ENCODE assay signal across 20 cellular contexts in genomic region chr14:90308561-90308960, GRCh38. TPM values are rescaled to one million over a fixed set of nuclear protein-coding genes. Genes with fewer than 3 reads are reported as not detected.
DNase-seq lines count a peak whose midpoint lies in the region; ATAC-seq and TF ChIP-seq lines count a peak whose summit lies in the region.
"Had no signal": no experiment of that assay in that cellular context is flagged by ENCODE, and none has a peak within 500 bp of the region (broad histone marks: within the 10 kb centered on the region; RNA-seq: fewer than 3 reads in every experiment).

No MANE protein-coding gene starts in this region.

- H3K36me3 Mint-ChIP-seq in activated naive CD4-positive, alpha-beta T cell treated with anti-CD3 and anti-CD28 coated beads, Interleukin-2, amount 50 U/mL, for 24 hours, result peaks cover 20% of the 10 kb centered on the region
- peaks cover 31% of the 10 kb centered on the region for H3K36me3 Mint-ChIP-seq in progenitor cell of endocrine pancreas (ENCODE audit: insufficient read depth)
- H3K36me3 Mint-ChIP-seq in stimulated activated effector memory CD8-positive, alpha-beta T cell treated with anti-CD3 and anti-CD28 coated beads, Interleukin-12 subunit alpha, Interleukin-12 subunit beta, amount 100 ng/mL, for 72 hours, result peaks cover 86% of the 10 kb centered on the region

- H3K27me3 Mint-ChIP-seq in activated naive CD4-positive, alpha-beta T cell treated with anti-CD3 and anti-CD28 coated beads, Interleukin-2, amount 50 U/mL, for 24 hours, result no peaks in the 10 kb centered on the region
- no peaks in the 10 kb centered on the region for H3K27me3 Mint-ChIP-seq in progenitor cell of endocrine pancreas

- H3K4me3 Mint-ChIP-seq in activated naive CD4-positive, alpha-beta T cell treated with anti-CD3 and anti-CD28 coated beads, Interleukin-2, amount 50 U/mL, for 24 hours, result no peak overlapping the region
- no peak overlapping the region for H3K4me3 Mint-ChIP-seq in progenitor cell of endocrine pancreas (ENCODE audit: low read depth)
- no peak overlapping the region for H3K4me3 Mint-ChIP-seq in stimulated activated effector memory CD8-positive, alpha-beta T cell treated with anti-CD3 and anti-CD28 coated beads, Interleukin-12 subunit alpha, Interleukin-12 subunit beta, amount 100 ng/mL, for 72 hours
- H3K4me3 Mint-ChIP-seq: CD14-positive monocyte had no signal

- no peak for TF ChIP-seq CTCF in progenitor cell of endocrine pancreas (IDR thresholded peaks at IDR 0.05; ENCODE audit: unreplicated experiment)

- no peak for ATAC-seq in stimulated activated effector memory CD8-positive, alpha-beta T cell treated with anti-CD3 and anti-CD28 coated beads, Interleukin-12 subunit alpha, Interleukin-12 subunit beta, amount 100 ng/mL, for 72 hours

- peak overlapping the region; percentile 35 for H3K27ac Mint-ChIP-seq in activated naive CD4-positive, alpha-beta T cell treated with anti-CD3 and anti-CD28 coated beads, Interleukin-2, amount 50 U/mL, for 24 hours
- H3K27ac Mint-ChIP-seq in progenitor cell of endocrine pancreas, result peak overlapping the region; percentile 81
- no peak overlapping the region for H3K27ac Mint-ChIP-seq in stimulated activated effector memory CD8-positive, alpha-beta T cell treated with anti-CD3 and anti-CD28 coated beads, Interleukin-12 subunit alpha, Interleukin-12 subunit beta, amount 100 ng/mL, for 72 hours

- no peak for DNase-seq in activated naive CD4-positive, alpha-beta T cell treated with Interleukin-2 at 50 U/mL for 16 hours
- DNase-seq in globus pallidus (ENCODE audit: low spot score) (peak; percentile 73), progenitor cell of endocrine pancreas (ENCODE audit: low spot score, unreplicated experiment) (no peak), NCI-H1092 (lab: John Stamatoyannopoulos, UW) (no peak), DMS 273 treated with DMSO at 0.1 percent for 48 hours (lab: John Stamatoyannopoulos, UW) (no peak)
- DNase-seq in stimulated activated effector memory CD8-positive, alpha-beta T cell treated with anti-CD3 and anti-CD28 coated beads, Interleukin-12 subunit alpha, Interleukin-12 subunit beta, amount 100 ng/mL, for 72 hours (ENCODE audit: low spot score in 2 of 2), result no peak
- DNase-seq: 8988T, DMS53, KBM-7, MM.1S, NCI-H1048, NCI-H1436, NCI-H2029 treated with DMSO at 0.1 percent for 48 hours, NCI-H226, NCI-H510A treated with DMSO at 0.1 percent for 48 hours, NCI-H748 treated with DMSO at 0.1 percent for 48 hours, PC-9, SHP77 treated with DMSO at 0.1 percent for 48 hours had no signal

- no peaks in the 10 kb centered on the region for H3K9me3 Mint-ChIP-seq in activated naive CD4-positive, alpha-beta T cell treated with anti-CD3 and anti-CD28 coated beads, Interleukin-2, amount 50 U/mL, for 24 hours
- no peaks in the 10 kb centered on the region for H3K9me3 Mint-ChIP-seq in progenitor cell of endocrine pancreas (ENCODE audit: low read depth)
- no peaks in the 10 kb centered on the region for H3K9me3 Mint-ChIP-seq in stimulated activated effector memory CD8-positive, alpha-beta T cell treated with anti-CD3 and anti-CD28 coated beads, Interleukin-12 subunit alpha, Interleukin-12 subunit beta, amount 100 ng/mL, for 72 hours

- H3K4me1 Mint-ChIP-seq in activated naive CD4-positive, alpha-beta T cell treated with anti-CD3 and anti-CD28 coated beads, Interleukin-2, amount 50 U/mL, for 24 hours, result no peaks in the 10 kb centered on the region
- peaks cover 28% of the 10 kb centered on the region for H3K4me1 Mint-ChIP-seq in progenitor cell of endocrine pancreas (ENCODE audit: low read depth)
- H3K4me1 Mint-ChIP-seq in stimulated activated effector memory CD8-positive, alpha-beta T cell treated with anti-CD3 and anti-CD28 coated beads, Interleukin-12 subunit alpha, Interleukin-12 subunit beta, amount 100 ng/mL, for 72 hours, result no peaks in the 10 kb centered on the region
- H3K4me1 Mint-ChIP-seq: CD14-positive monocyte had no signal

RNA-seq across cellular contexts. Expression of gene NRDE2, which starts 23.2 kb away (rescaled TPM):
- total RNA-seq in progenitor cell of endocrine pancreas, result 36.7 and 38.2 TPM in 2 replicates

RNA-seq across cellular contexts. Expression of gene PSMC1, which starts 52.2 kb away (rescaled TPM):
- 96.2 and 96.8 TPM in 2 replicates for total RNA-seq in progenitor cell of endocrine pancreas
